18 cellular contexts compared by ENCODE assay signal in genomic region chr17:50923611-50924010, GRCh38. TPM values are rescaled to one million over a fixed set of nuclear protein-coding genes. Genes with fewer than 3 reads are reported as not detected.
DNase-seq lines count a peak whose midpoint lies in the region; TF ChIP-seq lines count a peak whose summit lies in the region.
"Had no signal": no experiment of that assay in that cellular context is flagged by ENCODE, and none has a peak within 500 bp of the region (broad histone marks: within the 10 kb centered on the region; RNA-seq: fewer than 3 reads in every experiment).

No MANE protein-coding gene starts in this region.

- H3K4me1 ChIP-seq in Peyer's patch = peaks cover 0 to 48% (median 3%) of the 10 kb centered on the region in 4 donors

- peak overlapping the region in 3 of 4 donors; percentile 21 to 95 (median 92) for H3K27ac ChIP-seq in Peyer's patch
- H3K27ac ChIP-seq: SK-N-MC, testis had no signal

- no peaks in the 10 kb centered on the region for H3K36me3 ChIP-seq in Peyer's patch

- no peak overlapping the region for H3K4me3 ChIP-seq in Peyer's patch
- H3K4me3 ChIP-seq: lung, SK-N-MC, testis had no signal

- H3K27me3 ChIP-seq in Peyer's patch = no peaks in the 10 kb centered on the region
- H3K27me3 ChIP-seq: testis had no signal

- DNase-seq in NCI-H1694 treated with DMSO at 0.1 percent for 48 hours (lab: John Stamatoyannopoulos, UW) (peak; percentile 23), NCI-H1694 (lab: John Stamatoyannopoulos, UW) (no peak), D341Med (ENCODE audit: low spot score) (peak; percentile 65), Peyer's patch (no peak), glomerular visceral epithelial cell (ENCODE audit: extremely low spot score) (peak; percentile 56), G401 (ENCODE audit: low spot score) (no peak), HuH-7.5 (ENCODE audit: low spot score) (no peak)
- DNase-seq in stimulated activated CD8-positive, alpha-beta memory T cell treated with anti-CD3 and anti-CD28 coated beads, Interleukin-4, amount 100 ng/mL, for 48 hours = no peak
- DNase-seq: activated naive CD8-positive, alpha-beta T cell treated with anti-CD3 and anti-CD28 coated beads for 36 hours; CD4-positive, CD25-positive, alpha-beta regulatory T cell; EL; immature natural killer cell; KBM-7; occipital lobe; OCI-M1; testis had no signal

- TF ChIP-seq CTCF in Peyer's patch (IDR thresholded peaks at IDR 0.05) = no peak

- in situ Hi-C loops in G401 (cut with HindIII; ENCODE audit: low sequenced_read_pairs) = no loop called here

- TF ChIP-seq POLR2A in Peyer's patch (IDR thresholded peaks at IDR 0.05) = no peak

- H3K9me3 ChIP-seq in Peyer's patch = no peaks in the 10 kb centered on the region
- H3K9me3 ChIP-seq: testis had no signal

RNA-seq across cellular contexts. Expression of gene TOB1, which starts 57.5 kb away (rescaled TPM):
- total RNA-seq in Peyer's patch = 100 to 1,000 TPM in 1 of 4 donors, 10 to 100 TPM in 3; 38.0 to 101 (median 60.6) TPM
- total RNA-seq in G401 (2014; rRNA removed; shearing (Covaris generic)) = 18.5 and 26.4 TPM in 2 replicates

Comparison
In these comparisons a context has a peak if more than half of its experiments do, and no peak if none do; other contexts are left out.
1. DNase-seq: peak in NCI-H1694 treated with DMSO at 0.1 percent for 48 hours (single experiment), D341Med (single experiment) and glomerular visceral epithelial cell (single experiment); none in NCI-H1694 (single experiment), Peyer's patch (0 of 3), G401 (single experiment), HuH-7.5 (single experiment) and stimulated activated CD8-positive, alpha-beta memory T cell treated with anti-CD3 and anti-CD28 coated beads, Interleukin-4, amount 100 ng/mL, for 48 hours (single experiment).